In the genomic region with DNA sequence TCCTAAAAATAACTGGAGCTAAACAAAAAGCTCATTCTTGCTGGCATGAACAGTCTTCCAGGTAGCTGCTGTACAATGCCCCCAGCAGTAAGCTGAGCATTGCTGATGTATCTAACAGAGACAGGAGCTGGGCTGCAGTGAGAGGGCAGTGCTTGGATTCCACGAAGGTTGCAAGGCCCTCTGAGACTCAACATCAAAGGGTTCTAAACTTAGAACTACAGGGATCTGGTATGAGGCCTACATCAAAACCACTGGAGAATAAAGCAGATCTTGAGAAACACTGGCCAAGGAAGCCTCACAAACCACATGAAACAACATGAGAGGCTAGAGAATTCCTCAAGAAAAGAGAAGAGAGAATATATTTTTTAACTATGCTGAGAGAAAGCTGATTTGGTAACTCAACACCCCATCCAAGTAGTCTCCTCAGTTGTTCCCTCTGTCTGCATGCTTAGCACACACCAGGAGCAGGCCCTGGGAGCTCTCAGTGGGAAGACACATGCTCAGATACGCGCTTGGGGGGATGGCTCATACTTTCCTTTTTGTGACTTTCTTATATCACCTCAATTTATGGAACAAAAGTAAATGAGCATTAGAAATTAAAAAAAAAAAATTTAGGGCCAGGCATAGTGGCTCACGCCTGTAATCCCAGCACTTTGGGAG, we compare ENCODE assay signal across 11 cellular contexts. TPM values are rescaled to one million over a fixed set of nuclear protein-coding genes. Genes with fewer than 3 reads are reported as not detected.
DNase-seq lines count a peak whose midpoint lies in the region; ATAC-seq and TF ChIP-seq lines count a peak whose summit lies in the region.
"Had no signal": no experiment of that assay in that cellular context is flagged by ENCODE, and none has a peak within 500 bp of the region (broad histone marks: within the 10 kb centered on the region; RNA-seq: fewer than 3 reads in every experiment).

No MANE protein-coding gene starts in this region.

- H3K4me1 Mint-ChIP-seq in immature natural killer cell = peaks cover 15 to 42% of the 10 kb centered on the region in 2 donors
- peaks cover 28% of the 10 kb centered on the region for H3K4me1 Mint-ChIP-seq in type B pancreatic cell (ENCODE audit: unreplicated experiment)

- no peak for TF ChIP-seq CTCF in type B pancreatic cell (conservative IDR thresholded peaks at IDR 0.05)

- H3K4me3 Mint-ChIP-seq in immature natural killer cell = no peak overlapping the region
- H3K4me3 Mint-ChIP-seq in type B pancreatic cell = no peak overlapping the region

- H3K36me3 Mint-ChIP-seq in activated naive CD4-positive, alpha-beta T cell treated with anti-CD3 and anti-CD28 coated beads, Interleukin-2, amount 50 U/mL, for 72 hours = peaks cover 17 to 20% of the 10 kb centered on the region in 2 donors
- H3K36me3 Mint-ChIP-seq in immature natural killer cell = peaks cover 4 to 19% (median 4%) of the 10 kb centered on the region in 3 donors
- H3K36me3 Mint-ChIP-seq in type B pancreatic cell = peaks cover 29% of the 10 kb centered on the region

- H3K27me3 Mint-ChIP-seq in immature natural killer cell (ENCODE audit: low read depth in 3 of 3) (peaks cover 0 to 2% (median 0%) of the 10 kb centered on the region in 3 donors), type B pancreatic cell (no peaks in the 10 kb centered on the region)

- no peak for DNase-seq in activated naive CD4-positive, alpha-beta T cell treated with anti-CD3 and anti-CD28 coated beads, Interleukin-2, amount 50 U/mL, for 72 hours (ENCODE audit: low spot score in 2 of 2)
- no peak for DNase-seq in activated naive CD4-positive, alpha-beta T cell treated with anti-CD3 and anti-CD28 coated beads, Interleukin-2, amount 50 U/mL, for 16 hours
- DNase-seq in immature natural killer cell (no peak), type B pancreatic cell (ENCODE audit: extremely low spot score, unreplicated experiment) (no peak), NCI-H748 (lab: John Stamatoyannopoulos, UW; ENCODE audit: unreplicated experiment) (no peak), NOMO-1 (lab: John Stamatoyannopoulos, UW; ENCODE audit: unreplicated experiment in 2 of 2) (no peak)
- DNase-seq: brain microvascular endothelial cell, NCI-H345, posterior cingulate gyrus had no signal

- no peaks in the 10 kb centered on the region for H3K9me3 Mint-ChIP-seq in activated naive CD4-positive, alpha-beta T cell treated with anti-CD3 and anti-CD28 coated beads, Interleukin-2, amount 50 U/mL, for 72 hours
- H3K9me3 Mint-ChIP-seq in immature natural killer cell = no peaks in the 10 kb centered on the region
- no peaks in the 10 kb centered on the region for H3K9me3 Mint-ChIP-seq in type B pancreatic cell

- peak overlapping the region; percentile 8 to 17 for H3K27ac Mint-ChIP-seq in activated naive CD4-positive, alpha-beta T cell treated with anti-CD3 and anti-CD28 coated beads, Interleukin-2, amount 50 U/mL, for 72 hours
- H3K27ac Mint-ChIP-seq in immature natural killer cell (peak overlapping the region in 4 of 6 donors; percentile 25 to 68 (median 43)), type B pancreatic cell (peak overlapping the region; percentile 34)

- H3K27ac ChIP-seq in angular gyrus (ENCODE audit: low read depth, low read length) = peak overlapping the region; percentile 68
- H3K27ac ChIP-seq: brain microvascular endothelial cell had no signal

- peak in 1 of 2 donors; percentile 17 for ATAC-seq in activated naive CD4-positive, alpha-beta T cell treated with anti-CD3 and anti-CD28 coated beads, Interleukin-2, amount 50 U/mL, for 72 hours
- no peak for ATAC-seq in GM19023 (IDR thresholded peaks at IDR 0.05; ENCODE audit: unreplicated experiment)

RNA-seq across cellular contexts. Expression of a gene that starts 27.7 kb away (rescaled TPM):
- 10 to 100 TPM; 13.0 to 15.3 TPM for total RNA-seq in activated naive CD4-positive, alpha-beta T cell treated with anti-CD3 and anti-CD28 coated beads, Interleukin-2, amount 50 U/mL, for 72 hours
- polyA plus RNA-seq in immature natural killer cell = 1 to 10 TPM; 2.9 to 8.3 (median 3.6) TPM
- total RNA-seq in type B pancreatic cell (ENCODE audit: low replicate concordance) = 11.2 and 11.7 TPM in 2 replicates

RNA-seq across cellular contexts. Expression of a gene that starts 43.9 kb away (rescaled TPM):
- total RNA-seq in activated naive CD4-positive, alpha-beta T cell treated with anti-CD3 and anti-CD28 coated beads, Interleukin-2, amount 50 U/mL, for 72 hours = 10 to 100 TPM; 11.1 to 17.2 TPM
- 1 to 10 TPM in 1 of 3 donors, under 1 TPM in 1, not detected in 1; 0.50 to 1.1 TPM for polyA plus RNA-seq in immature natural killer cell
- 3.0 and 6.2 TPM in 2 replicates for total RNA-seq in type B pancreatic cell (ENCODE audit: low replicate concordance)
